31 cellular contexts compared by ENCODE assay signal in the genomic region with DNA sequence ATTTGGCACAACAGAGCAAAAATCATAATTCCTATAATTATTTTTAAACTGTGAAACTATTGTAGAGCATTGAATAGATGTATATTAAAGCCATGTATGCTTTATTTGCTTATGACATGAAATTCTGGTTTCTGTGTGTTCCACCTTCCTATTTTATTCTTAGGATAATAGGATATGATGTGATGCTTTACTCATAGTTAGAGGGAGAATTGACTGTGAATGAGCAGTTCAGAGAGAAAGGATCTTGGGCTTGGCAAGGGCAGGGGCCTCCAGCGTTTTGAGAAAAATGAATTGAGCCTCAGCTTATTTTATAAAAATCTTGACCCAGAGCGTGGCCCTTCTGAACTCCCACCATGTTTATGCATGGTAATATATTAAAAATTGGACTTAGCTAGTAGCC.
"Had no signal": no experiment of that assay in that cellular context is flagged by ENCODE, and none has a peak within 500 bp of the region (broad histone marks: within the 10 kb centered on the region; RNA-seq: fewer than 3 reads in every experiment).

No MANE protein-coding gene starts in this region.

- H3K4me3 ChIP-seq: body of pancreas, breast epithelium, Peyer's patch had no signal

- H3K36me3 ChIP-seq: breast epithelium, Peyer's patch, WERI-Rb-1 had no signal

- H3K9ac ChIP-seq: KMS-11 had no signal

- H3K4me3 Mint-ChIP-seq: activated CD4-positive, alpha-beta memory T cell treated with anti-CD3 and anti-CD28 coated beads, Interleukin-2, amount 10 ng/mL, durations not matched to agents 7 days and 5 days; activated CD8-positive, alpha-beta memory T cell treated with anti-CD3 and anti-CD28 coated beads, Interleukin-2, amount 10 ng/mL, durations not matched to agents 7 days and 5 days; activated naive CD8-positive, alpha-beta T cell treated with anti-CD3 and anti-CD28 coated beads for 36 hours had no signal

- H3K27ac Mint-ChIP-seq: activated CD4-positive, alpha-beta memory T cell treated with anti-CD3 and anti-CD28 coated beads, Interleukin-2, amount 10 ng/mL, durations not matched to agents 7 days and 5 days; activated CD8-positive, alpha-beta memory T cell treated with anti-CD3 and anti-CD28 coated beads, Interleukin-2, amount 10 ng/mL, durations not matched to agents 7 days and 5 days; activated naive CD8-positive, alpha-beta T cell treated with anti-CD3 and anti-CD28 coated beads for 36 hours had no signal

- H3K9me3 ChIP-seq: body of pancreas, breast epithelium, Peyer's patch had no signal

- DNase-seq: activated CD4-positive, alpha-beta memory T cell treated with anti-CD3 and anti-CD28 coated beads, Interleukin-2, amount 10 ng/mL, durations not matched to agents 7 days and 5 days; activated CD4-positive, alpha-beta T cell treated with anti-CD3 and anti-CD28 coated beads for 1 hour; activated CD4-positive, alpha-beta T cell treated with anti-CD3 and anti-CD28 coated beads for 48 hours; activated CD4-positive, CD25-positive, alpha-beta regulatory T cell; activated CD8-positive, alpha-beta memory T cell treated with anti-CD3 and anti-CD28 coated beads, Interleukin-2, amount 10 ng/mL, durations not matched to agents 7 days and 5 days; activated CD8-positive, alpha-beta memory T cell treated with anti-CD3 and anti-CD28 coated beads, Interleukin-2, amount 50 U/mL, for 48 hours; activated effector memory CD4-positive, alpha-beta T cell treated with anti-CD3 and anti-CD28 coated beads, Interleukin-2, amount 50 U/mL, for 16 hours; activated naive CD4-positive, alpha-beta T cell; activated naive CD4-positive, alpha-beta T cell treated with anti-CD3 and anti-CD28 coated beads, Interleukin-2, amount 50 U/mL, for 16 hours; activated naive CD8-positive, alpha-beta T cell treated with anti-CD3 and anti-CD28 coated beads for 36 hours; activated T-cell treated with anti-CD3 and anti-CD28 coated beads, Interleukin-2, amount 50 U/mL, for 48 hours; amniotic stem cell; aorta; MM.1S; MV-4-11; NCI-H1092; NCI-H1436 treated with DMSO at 0.1 percent for 48 hours; NCI-H1694 treated with DMSO at 0.1 percent for 48 hours; NCI-H2029; NCI-H2171 treated with DMSO at 0.1 percent for 48 hours; NCI-H2227 treated with DMSO at 0.1 percent for 48 hours; NCI-H446; NCI-H524 treated with DMSO at 0.1 percent for 48 hours; T1000; WERI-Rb-1 had no signal

- H3K4me1 ChIP-seq: body of pancreas, breast epithelium, Peyer's patch had no signal

- H3K4me1 Mint-ChIP-seq: activated CD4-positive, alpha-beta memory T cell treated with anti-CD3 and anti-CD28 coated beads, Interleukin-2, amount 10 ng/mL, durations not matched to agents 7 days and 5 days; activated CD8-positive, alpha-beta memory T cell treated with anti-CD3 and anti-CD28 coated beads, Interleukin-2, amount 10 ng/mL, durations not matched to agents 7 days and 5 days; activated naive CD8-positive, alpha-beta T cell treated with anti-CD3 and anti-CD28 coated beads for 36 hours had no signal

- H3K4me2 ChIP-seq: KMS-11 had no signal

- ATAC-seq: activated CD8-positive, alpha-beta memory T cell treated with anti-CD3 and anti-CD28 coated beads, Interleukin-2, amount 10 ng/mL, durations not matched to agents 7 days and 5 days; body of pancreas; Right ventricle myocardium inferior had no signal

- H3K27me3 ChIP-seq: body of pancreas, Peyer's patch had no signal

- H3K27ac ChIP-seq: body of pancreas, breast epithelium, KMS-11, Peyer's patch, RWPE1, WERI-Rb-1 had no signal
